Comparison of ENCODE assay signal across 8 cellular contexts in genomic region chr12:109518820-109519665, GRCh38. TPM values are rescaled to one million over a fixed set of nuclear protein-coding genes. Genes with fewer than 3 reads are reported as not detected.
DNase-seq lines count a peak whose midpoint lies in the region; ATAC-seq and TF ChIP-seq lines count a peak whose summit lies in the region.

No MANE protein-coding gene starts in this region.

- H3K36me3 ChIP-seq in gastroesophageal sphincter (peaks cover 0 to 99% of the 10 kb centered on the region in 2 donors), thyroid gland (peaks cover 55 to 64% of the 10 kb centered on the region in 2 donors)

- no peaks in the 10 kb centered on the region for H3K9me3 ChIP-seq in gastroesophageal sphincter
- no peaks in the 10 kb centered on the region for H3K9me3 ChIP-seq in thyroid gland

- H3K27me3 ChIP-seq in gastroesophageal sphincter (no peaks in the 10 kb centered on the region), thyroid gland (no peaks in the 10 kb centered on the region)

- H3K27ac ChIP-seq in gastroesophageal sphincter (peak overlapping the region in 3 of 4 donors; percentile 49 to 71 (median 56)), thyroid gland (peak overlapping the region in 2 of 3 donors; percentile 40 to 52)

- peaks cover 50% of the 10 kb centered on the region for H3K36me3 Mint-ChIP-seq in osteocyte (ENCODE audit: unreplicated experiment)

- no peaks in the 10 kb centered on the region for H3K27me3 Mint-ChIP-seq in osteocyte (ENCODE audit: unreplicated experiment)

- in situ Hi-C loops in Caki2 (cut with HindIII; ENCODE audit: low pct_unique_long_range_greater_than_20kb, low sequenced_read_pairs) = no loop called here

- peak overlapping the region; percentile 79 for H3K27ac Mint-ChIP-seq in osteocyte (ENCODE audit: unreplicated experiment)

- no peak overlapping the region for H3K4me3 Mint-ChIP-seq in osteocyte (ENCODE audit: unreplicated experiment)

- TF ChIP-seq CTCF in gastroesophageal sphincter (IDR thresholded peaks at IDR 0.05) (peak in 3 of 4 experiments; percentile 62 to 74 (median 63)), osteocyte (IDR thresholded peaks at IDR 0.05) (peak; percentile 86), thyroid gland (IDR thresholded peaks at IDR 0.05) (peak; percentile 66 to 81 (median 74))

- 36 to 51% methylated on average over 7 to 10 of the region's 11 CpGs for WGBS in gastroesophageal sphincter (ENCODE audit: low coverage in 1 of 2), 2 donors
- WGBS in thyroid gland, 2 donors = 57 to 65% methylated on average over 11 of the region's 11 CpGs

- peaks cover 0 to 14% (median 6%) of the 10 kb centered on the region in 3 donors for H3K4me1 ChIP-seq in gastroesophageal sphincter
- H3K4me1 ChIP-seq in thyroid gland = peaks cover 0 to 11% of the 10 kb centered on the region in 2 donors

- H3K4me1 Mint-ChIP-seq in osteocyte (ENCODE audit: unreplicated experiment) = peaks cover 11% of the 10 kb centered on the region

- TF ChIP-seq POLR2A in gastroesophageal sphincter (IDR thresholded peaks at IDR 0.05) (no peak), thyroid gland (IDR thresholded peaks at IDR 0.05) (no peak)

- ATAC-seq in gastroesophageal sphincter (peak; percentile 55), GM18873 (IDR thresholded peaks at IDR 0.05; ENCODE audit: low FRiP score, unreplicated experiment) (no peak)

- intact Hi-C loops in thyroid gland (cut with DNase I) = loop anchor here (2.0 kb wide), 1 partner anchor 256 kb away; no protein-coding TSS in a partner anchor

- no peaks in the 10 kb centered on the region for H3K9me3 Mint-ChIP-seq in osteocyte (ENCODE audit: unreplicated experiment)

- peak; percentile 14 for DNase-seq in Caki2 (ENCODE audit: low read depth)
- peak; percentile 71 for DNase-seq in HuH-7.5 (ENCODE audit: low spot score)
- DNase-seq in RKO (ENCODE audit: low spot score) = peak; percentile 58
- peak; percentile 81 for DNase-seq in activated effector memory CD4-positive, alpha-beta T cell treated with anti-CD3 and anti-CD28 coated beads, Interleukin-2, amount 50 U/mL, for 16 hours
- DNase-seq in osteocyte (ENCODE audit: extremely low spot score, unreplicated experiment) = no peak
- peak; percentile 67 to 71 for DNase-seq in thyroid gland

- H3K4me3 ChIP-seq in gastroesophageal sphincter (no peak overlapping the region), thyroid gland (replicated peaks in 1 of 3) (no peak overlapping the region)

- no peak for TF ChIP-seq EP300 in gastroesophageal sphincter (IDR thresholded peaks at IDR 0.05)

RNA-seq across cellular contexts. Expression of gene UBE3B, which starts 41.6 kb away (rescaled TPM):
- 13.0 and 22.8 TPM in 2 replicates for total RNA-seq in Caki2 (2014; rRNA removed; shearing (Covaris generic); ENCODE audit: low replicate concordance)
- total RNA-seq in gastroesophageal sphincter = 10 to 100 TPM; 45.2 to 63.6 (median 62.8) TPM
- 33.0 and 37.0 TPM in 2 replicates for total RNA-seq in osteocyte
- total RNA-seq in thyroid gland = 10 to 100 TPM; 52.2 to 72.5 (median 65.5) TPM

RNA-seq across cellular contexts. Expression of gene KCTD10, which starts 41.9 kb away (rescaled TPM):
- 38.5 and 66.7 TPM in 2 replicates for total RNA-seq in Caki2 (2014; rRNA removed; shearing (Covaris generic); ENCODE audit: low replicate concordance)
- total RNA-seq in gastroesophageal sphincter (100 to 1,000 TPM in 1 of 4 donors, 10 to 100 TPM in 3; 76.8 to 104 (median 94.5) TPM), osteocyte (43.1 and 43.5 TPM in 2 replicates), thyroid gland (100 to 1,000 TPM in 1 of 4 donors, 10 to 100 TPM in 3; 70.3 to 149 (median 85.4) TPM)

RNA-seq across cellular contexts. Expression of gene MMAB, which starts 54.3 kb away (rescaled TPM):
- total RNA-seq in Caki2 (2014; rRNA removed; shearing (Covaris generic); ENCODE audit: low replicate concordance) = 49.2 and 54.4 TPM in 2 replicates
- 10 to 100 TPM; 22.3 to 39.6 (median 31.1) TPM for total RNA-seq in gastroesophageal sphincter
- 19.5 and 20.6 TPM in 2 replicates for total RNA-seq in osteocyte
- 10 to 100 TPM; 40.3 to 82.2 (median 69.7) TPM for total RNA-seq in thyroid gland

RNA-seq across cellular contexts. Expression of gene MVK, which starts 54.6 kb away (rescaled TPM):
- 12.5 and 31.5 TPM in 2 replicates for total RNA-seq in Caki2 (2014; rRNA removed; shearing (Covaris generic); ENCODE audit: low replicate concordance)
- total RNA-seq in gastroesophageal sphincter (10 to 100 TPM in 2 of 4 donors, 1 to 10 TPM in 2; 6.2 to 18.2 (median 10.4) TPM), osteocyte (10.5 and 13.0 TPM in 2 replicates), thyroid gland (10 to 100 TPM; 20.4 to 42.0 (median 31.6) TPM)
